18 cellular contexts compared by ENCODE assay signal in genomic region chr1:230626274-230626673, GRCh38. TPM values are rescaled to one million over a fixed set of nuclear protein-coding genes. Genes with fewer than 3 reads are reported as not detected.
DNase-seq lines count a peak whose midpoint lies in the region; ATAC-seq, FAIRE-seq and TF ChIP-seq lines count a peak whose summit lies in the region.
"Had no signal": no experiment of that assay in that cellular context is flagged by ENCODE, and none has a peak within 500 bp of the region (broad histone marks: within the 10 kb centered on the region; RNA-seq: fewer than 3 reads in every experiment).

No MANE protein-coding gene starts in this region.

- no peak overlapping the region for H3K4me3 ChIP-seq in A549
- H3K4me3 ChIP-seq in Karpas-422 (ENCODE audit: low read length), result no peak overlapping the region
- no peak overlapping the region for H3K4me3 ChIP-seq in K562
- H3K4me3 ChIP-seq in foreskin fibroblast (ENCODE audit: low read depth in 1 of 2, low read length in 2 of 2), result no peak overlapping the region
- H3K4me3 ChIP-seq: HAP-1 had no signal

- POLR2A ChIA-PET in A549 (lab: Yijun Ruan, JAX), result no interaction called here
- POLR2A ChIA-PET in K562 (lab: Yijun Ruan, JAX), result no interaction called here

- no peaks in the 10 kb centered on the region for H3K4me1 ChIP-seq in A549
- peaks cover 2% of the 10 kb centered on the region; the same call in 1 of the 2 replicates for H3K4me1 ChIP-seq in Karpas-422 (ENCODE audit: low read length)
- H3K4me1 ChIP-seq in K562 (replicated peaks in 1 of 2; ENCODE audit: control insufficient read depth in 2 of 2, insufficient read depth in 2 of 2, low read length in 2 of 2), result no peaks in the 10 kb centered on the region; a peak in 1 of 5 replicates
- H3K4me1 ChIP-seq: HAP-1 had no signal

- no peak overlapping the region for H3K27ac ChIP-seq in A549
- H3K27ac ChIP-seq in Karpas-422 (ENCODE audit: low read length), result no peak overlapping the region
- no peak overlapping the region for H3K27ac ChIP-seq in K562 (ENCODE audit: extremely low read depth, low read depth, low read length)

- TF ChIP-seq POLR2A in A549 (IDR thresholded peaks at IDR 0.05; ENCODE audit: low read length), result no peak
- TF ChIP-seq POLR2A in K562 (conservative IDR thresholded peaks at IDR 0.05), result no peak

- H3K9me3 ChIP-seq in A549 (no peaks in the 10 kb centered on the region), Karpas-422 (ENCODE audit: low read length) (no peaks in the 10 kb centered on the region), K562 (replicated peaks; ENCODE audit: control insufficient read depth, insufficient read depth, low read depth, low read length) (no peaks in the 10 kb centered on the region)
- H3K9me3 ChIP-seq: HAP-1 had no signal

- H3K79me2 ChIP-seq in Karpas-422 (ENCODE audit: low read length) (no peaks in the 10 kb centered on the region), K562 (ENCODE audit: control insufficient read depth, insufficient read depth, low read length) (no peaks in the 10 kb centered on the region)

- 53% methylated on average over 2 of the region's 2 CpGs for WGBS in A549 (ENCODE audit: missing lambda C conversion rate)
- 4% methylated on average over 2 of the region's 2 CpGs for WGBS in K562 (ENCODE audit: insufficient coverage, low coverage, missing lambda C conversion rate)

- H3K27me3 ChIP-seq in Karpas-422 (ENCODE audit: low read length) (no peaks in the 10 kb centered on the region), K562 (ENCODE audit: control insufficient read depth in 2 of 2, insufficient read depth in 2 of 2, low read length in 2 of 2) (peaks cover 15 to 36% of the 10 kb centered on the region in 2 experiments)

- TF ChIP-seq CTCF in A549 (IDR thresholded peaks at IDR 0.05), result no peak
- TF ChIP-seq CTCF in K562 (IDR thresholded peaks at IDR 0.05 in 2 of 3, conservative IDR thresholded peaks at IDR 0.05 in 1 of 3; ENCODE audit: insufficient read depth in 2 of 3, low read depth in 1 of 3, low read length in 3 of 3), result no peak
- no peak for TF ChIP-seq CTCF in foreskin fibroblast (IDR thresholded peaks at IDR 0.05; ENCODE audit: low read depth, low read length)

- TF ChIP-seq EP300 in A549 (IDR thresholded peaks at IDR 0.05), result no peak
- no peak for TF ChIP-seq EP300 in K562 (IDR thresholded peaks at IDR 0.05; ENCODE audit: low read length)

- H4K20me1 ChIP-seq in Karpas-422 (ENCODE audit: insufficient read depth, low read depth, low read length), result no peaks in the 10 kb centered on the region
- no peaks in the 10 kb centered on the region for H4K20me1 ChIP-seq in K562 (replicated peaks; ENCODE audit: control insufficient read depth, insufficient read depth, low read length)

- intact Hi-C loops in K562 (cut with micrococcal nuclease), result no loop called here

- in situ Hi-C loops in K562 (cut with MboI), result no loop called here

- no peak for TF ChIP-seq RAD21 in A549 (conservative IDR thresholded peaks at IDR 0.05 in 1 of 2, IDR thresholded peaks at IDR 0.05 in 1 of 2)
- no peak for TF ChIP-seq RAD21 in K562 (CRISPR knock-in tag; conservative IDR thresholded peaks at IDR 0.05 in 1 of 2, IDR thresholded peaks at IDR 0.05 in 1 of 2)

- H2AFZ ChIP-seq in Karpas-422 (ENCODE audit: low read length) (no peak overlapping the region), K562 (ENCODE audit: low read depth, low read length) (no peak overlapping the region)

- H3K36me3 ChIP-seq in Karpas-422 (ENCODE audit: insufficient read depth, low read length) (no peaks in the 10 kb centered on the region), K562 (ENCODE audit: control insufficient read depth, insufficient read depth, low read length) (no peaks in the 10 kb centered on the region)
- H3K36me3 ChIP-seq: HAP-1 had no signal

- DNase-seq in DMS53 (lab: John Stamatoyannopoulos, UW) (peak; percentile 14), DMS53 treated with DMSO at 0.1 percent for 48 hours (lab: John Stamatoyannopoulos, UW; ENCODE audit: unreplicated experiment) (no peak), A549 (ENCODE audit: low read depth in 1 of 2, low spot score in 1 of 2) (no peak), Karpas-422 (peak; percentile 35), K562 (ENCODE audit: extremely low read depth in 1 of 4, low spot score in 3 of 4) (no peak), foreskin fibroblast (no peak)
- DNase-seq in stimulated activated CD4-positive, alpha-beta T cell treated with anti-CD3 and anti-CD28 coated beads, Interleukin-2, amount 100 ng/mL, for 48 hours, result no peak
- DNase-seq: 8988T; C1 segment of cervical spinal cord; Calu3; CD4-positive, alpha-beta memory T cell; COR-L47; DND-41; GOT3 had no signal

- ATAC-seq in A549, result no peak
- no peak for ATAC-seq in K562

- H3K4me2 ChIP-seq in A549, result no peak overlapping the region
- H3K4me2 ChIP-seq in Karpas-422 (ENCODE audit: low read depth, low read length, poor library complexity, severe bottlenecking), result no peak overlapping the region
- no peak overlapping the region for H3K4me2 ChIP-seq in K562 (ENCODE audit: insufficient read depth, low read length)

- H3K9ac ChIP-seq in Karpas-422 (ENCODE audit: low read length), result no peak overlapping the region
- H3K9ac ChIP-seq in K562 (ENCODE audit: insufficient read depth in 1 of 2, low read depth in 2 of 2, low read length in 2 of 2), result no peak overlapping the region

- CTCF ChIA-PET in A549 (lab: Yijun Ruan, JAX) (interaction anchor here (0.6 kb wide), 1 partner anchor 47 kb away, joined by 3 read pairs; no protein-coding TSS in a partner anchor), K562 (lab: Yijun Ruan, JAX; ENCODE audit: low intra/inter-chr PET ratio) (no interaction called here)

- FAIRE-seq in A549 (lab: Jason Lieb, UNC) (no peak), K562 (lab: Jason Lieb, UNC) (no peak)
- FAIRE-seq: G401.6, GM12892, H54 had no signal

- no peaks in the 10 kb centered on the region for H3K9me2 ChIP-seq in Karpas-422 (replicated peaks; ENCODE audit: insufficient read depth, low read length)

- no TSS peak for BruUV-seq in K562 (replicated peaks; lab: Mats Ljungman, UMichigan)

- H3K9me1 ChIP-seq in K562 (ENCODE audit: control insufficient read depth, insufficient read depth, low read length), result no peaks in the 10 kb centered on the region

TF ChIP-seq in A549, 52 proteins besides CTCF, POLR2A, EP300 and RAD21:
- TF ChIP-seq ZC3H11A (IDR thresholded peaks at IDR 0.05) (0 out of 2 replicates have a peak, but pooled peaks have one; percentile 20), USF2 (IDR thresholded peaks at IDR 0.05) (no peak), CEBPB (IDR thresholded peaks at IDR 0.05) (no peak)

TF ChIP-seq in K562, 482 proteins besides CTCF, POLR2A, EP300 and RAD21 (continues in another document):
- TF ChIP-seq RBM17 (IDR thresholded peaks at IDR 0.05; ENCODE audit: borderline replicate concordance, low read depth, low read length), result no peak
- no peak for TF ChIP-seq PHF21A (IDR thresholded peaks at IDR 0.05; ENCODE audit: borderline replicate concordance, low read depth)
- TF ChIP-seq ELK1 (CRISPR knock-in tag; IDR thresholded peaks at IDR 0.05), result no peak

RNA-seq across cellular contexts. Expression of gene COG2, which starts 16.0 kb away (rescaled TPM):
- polyA plus RNA-seq in A549 (2011; rRNA removed), result 32.3 and 34.2 TPM in 2 replicates
- polyA plus RNA-seq in A549 (2012; cell fraction: cytosol; rRNA removed), result 10.4 and 11.0 TPM in 2 replicates
- 8.8 and 11.1 TPM in 2 replicates for polyA plus RNA-seq in A549 (2012; cell fraction: nucleus; rRNA removed)
- 21.9 to 23.4 TPM (median 23.0 TPM) in 3 replicates for polyA plus RNA-seq in A549 (2017; fragmentation: RNase III; extraction: RNeasy Plus Mini Kit Qiagen cat#74134 plus additional on column Dnase treatment)
- 19.9 and 20.5 TPM in 2 replicates for polyA minus RNA-seq in A549 (2011; rRNA and poly(A)+ RNA removed)
- 33.9 and 40.9 TPM in 2 replicates for total RNA-seq in Karpas-422 (2014; rRNA removed; shearing (Covaris generic); ENCODE audit: low replicate concordance)
- 23.5 and 49.3 TPM in 2 replicates for total RNA-seq in K562 (2011; cell fraction: chromatin; rRNA removed; ENCODE audit: low replicate concordance)
- 14.7 and 17.4 TPM in 2 replicates for total RNA-seq in K562 (2011; cell fraction: nucleolus; rRNA removed)
- 22.7 and 32.1 TPM in 2 replicates for total RNA-seq in K562 (2011; cell fraction: nucleoplasm; rRNA removed)
- 40.2 and 51.7 TPM in 2 replicates for total RNA-seq in K562 (2014; rRNA removed)
- total RNA-seq in K562 (2014; rRNA removed; fragmentation: Illumina TruSeq; extraction: Trizol), result 33.3 and 36.7 TPM in 2 replicates
- total RNA-seq in K562 (2015; rRNA removed; fragmentation: Illumina TruSeq; extraction: Trizol), result 33.5 and 34.8 TPM in 2 replicates
- 36.2 and 43.9 TPM in 2 replicates for total RNA-seq in K562 (2021)
- polyA plus RNA-seq in K562 (2011; rRNA removed), result 21.8 and 24.0 TPM in 2 replicates
- 9.3 and 11.5 TPM in 2 replicates for polyA plus RNA-seq in K562 (2011; cell fraction: cytosol; rRNA removed)
- 35.5 and 37.9 TPM in 2 replicates for polyA plus RNA-seq in K562 (2011; cell fraction: nucleus; rRNA removed)
- polyA plus RNA-seq in K562 (2012), result 18.1 and 20.6 TPM in 2 replicates
- 31.3 and 33.5 TPM in 2 replicates for polyA plus RNA-seq in K562 (2014; fragmentation: Illumina TruSeq; extraction: Trizol)
- polyA plus RNA-seq in K562 (2014; fragmentation: Nextera tagmentation; extraction: Ambion mirVana), result 10 to 100 TPM; 22.0 to 31.3 TPM
- polyA plus RNA-seq in K562 (2014; rRNA removed), result 26.8 and 30.9 TPM in 2 replicates
- 33.3 and 34.4 TPM in 2 replicates for polyA minus RNA-seq in K562 (2011; rRNA and poly(A)+ RNA removed)
- 14.9 and 15.0 TPM in 2 replicates for polyA minus RNA-seq in K562 (2011; cell fraction: cytosol; rRNA and poly(A)+ RNA removed)
- 17.6 and 32.9 TPM in 2 replicates for polyA minus RNA-seq in K562 (2011; cell fraction: nucleus; rRNA and poly(A)+ RNA removed)

Comparison
In these comparisons a context has a peak if more than half of its experiments do, and no peak if none do; other contexts are left out.
1. DNase-seq: peak in DMS53 (single experiment) and Karpas-422 (single experiment); none in DMS53 treated with DMSO at 0.1 percent for 48 hours (single experiment), A549 (0 of 2), K562 (0 of 4), foreskin fibroblast (0 of 2) and stimulated activated CD4-positive, alpha-beta T cell treated with anti-CD3 and anti-CD28 coated beads, Interleukin-2, amount 100 ng/mL, for 48 hours (0 of 2).